Comparison of ENCODE assay signal across 16 cellular contexts in the genomic region with DNA sequence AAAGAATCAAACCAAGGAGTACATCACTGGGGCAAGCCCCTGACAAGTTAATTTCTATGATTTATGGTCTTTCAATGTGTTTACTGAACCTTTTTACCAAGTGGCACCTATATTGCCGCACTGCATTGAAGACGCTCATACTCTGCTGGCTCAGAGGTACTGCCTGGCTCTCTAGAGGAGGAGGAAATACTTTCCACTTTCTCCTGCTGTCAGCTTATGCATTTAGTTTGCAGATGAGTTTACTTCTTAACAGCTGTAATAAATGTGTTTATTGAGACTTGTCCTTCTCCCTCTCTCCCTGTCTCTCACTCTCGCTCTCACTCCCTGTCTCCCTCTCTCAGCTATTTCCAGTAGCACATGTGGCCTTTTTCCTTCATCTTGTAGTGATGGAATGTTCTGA.
DNase-seq lines count a peak whose midpoint lies in the region; ATAC-seq and TF ChIP-seq lines count a peak whose summit lies in the region.
"Had no signal": no experiment of that assay in that cellular context is flagged by ENCODE, and none has a peak within 500 bp of the region (broad histone marks: within the 10 kb centered on the region; RNA-seq: fewer than 3 reads in every experiment).

No MANE protein-coding gene starts in this region.

- intact Hi-C loops in mucosa of descending colon (cut with DNase I, micrococcal nuclease), result no loop called here

- DNase-seq in NCI-H2227 (lab: John Stamatoyannopoulos, UW; ENCODE audit: unreplicated experiment) (peak; percentile 22), NCI-H2227 treated with DMSO at 0.1 percent for 48 hours (lab: John Stamatoyannopoulos, UW) (no peak), HT-29 (ENCODE audit: low spot score) (peak; percentile 22), mucosa of descending colon (no peak), brain microvascular endothelial cell (no peak)
- DNase-seq in stimulated activated naive B cell treated with anti-CD40 and anti-IgM and Interleukin-4, amounts not matched to agents 10 μg/mL and 1 μg/mL and 100 μg/mL, for 72 hours, result no peak
- DNase-seq: AML-193; Caco-2; CD4-positive, alpha-beta T cell; DMS79 treated with DMSO at 0.1 percent for 48 hours; GF-D8 had no signal

- H3K9me3 Mint-ChIP-seq in stimulated activated naive B cell treated with anti-CD40 and anti-IgM and Interleukin-4, amounts not matched to agents 10 μg/mL and 1 μg/mL and 100 μg/mL, for 72 hours, result no peaks in the 10 kb centered on the region
- H3K9me3 Mint-ChIP-seq: CD4-positive, alpha-beta T cell had no signal

- H3K27ac Mint-ChIP-seq in stimulated activated naive B cell treated with anti-CD40 and anti-IgM and Interleukin-4, amounts not matched to agents 10 μg/mL and 1 μg/mL and 100 μg/mL, for 72 hours, result no peak overlapping the region
- H3K27ac Mint-ChIP-seq: CD4-positive, alpha-beta T cell had no signal

- TF ChIP-seq CTCF in mucosa of descending colon (IDR thresholded peaks at IDR 0.05), result no peak
- TF ChIP-seq CTCF in brain microvascular endothelial cell (IDR thresholded peaks at IDR 0.05; ENCODE audit: low read depth, low read length, missing control alignments), result no peak

- no peak overlapping the region for H3K4me3 ChIP-seq in mucosa of descending colon
- no peak overlapping the region for H3K4me3 ChIP-seq in brain microvascular endothelial cell (ENCODE audit: low read depth, low read length)
- H3K4me3 ChIP-seq: A549, HAP-1 had no signal

- no peaks in the 10 kb centered on the region for H3K27me3 Mint-ChIP-seq in stimulated activated naive B cell treated with anti-CD40 and anti-IgM and Interleukin-4, amounts not matched to agents 10 μg/mL and 1 μg/mL and 100 μg/mL, for 72 hours
- H3K27me3 Mint-ChIP-seq: CD4-positive, alpha-beta T cell had no signal

- H3K36me3 ChIP-seq in mucosa of descending colon (ENCODE audit: low read depth), result no peaks in the 10 kb centered on the region
- H3K36me3 ChIP-seq in brain microvascular endothelial cell (replicated peaks), result no peaks in the 10 kb centered on the region
- H3K36me3 ChIP-seq: HAP-1 had no signal

- peaks cover 4 to 15% of the 10 kb centered on the region in 2 donors for H3K4me1 Mint-ChIP-seq in stimulated activated naive B cell treated with anti-CD40 and anti-IgM and Interleukin-4, amounts not matched to agents 10 μg/mL and 1 μg/mL and 100 μg/mL, for 72 hours

- no peak overlapping the region for H3K27ac ChIP-seq in brain microvascular endothelial cell
- H3K27ac ChIP-seq: 22Rv1, A549, C4-2B had no signal

- H3K36me3 Mint-ChIP-seq in stimulated activated naive B cell treated with anti-CD40 and anti-IgM and Interleukin-4, amounts not matched to agents 10 μg/mL and 1 μg/mL and 100 μg/mL, for 72 hours, result no peaks in the 10 kb centered on the region

- in situ Hi-C loops in brain microvascular endothelial cell (cut with HindIII; ENCODE audit: low pct_ligation_motif_present, low sequenced_read_pairs), result no loop called here

- no peak overlapping the region for H3K4me3 Mint-ChIP-seq in stimulated activated naive B cell treated with anti-CD40 and anti-IgM and Interleukin-4, amounts not matched to agents 10 μg/mL and 1 μg/mL and 100 μg/mL, for 72 hours
- H3K4me3 Mint-ChIP-seq: CD4-positive, alpha-beta T cell had no signal

- H3K27me3 ChIP-seq in brain microvascular endothelial cell (replicated peaks), result no peaks in the 10 kb centered on the region

- peaks cover 4% of the 10 kb centered on the region for H3K4me1 ChIP-seq in mucosa of descending colon (ENCODE audit: low read depth)
- H3K4me1 ChIP-seq: Caco-2, HAP-1 had no signal

- ATAC-seq in mucosa of descending colon (peak; percentile 73), GM18861 (IDR thresholded peaks at IDR 0.05; ENCODE audit: unreplicated experiment) (no peak)
- ATAC-seq in stimulated activated naive B cell treated with anti-CD40 and anti-IgM and Interleukin-4, amounts not matched to agents 10 μg/mL and 1 μg/mL and 100 μg/mL, for 72 hours (replicated peaks), result no peak
- ATAC-seq: A549 had no signal

- H3K9me3 ChIP-seq in mucosa of descending colon, result no peaks in the 10 kb centered on the region
- H3K9me3 ChIP-seq: A549, Caco-2, HAP-1 had no signal

Comparison
In these comparisons a context has a peak if more than half of its experiments do, and no peak if none do; other contexts are left out.
1. DNase-seq: peak in NCI-H2227 (single experiment) and HT-29 (single experiment); none in NCI-H2227 treated with DMSO at 0.1 percent for 48 hours (single experiment), mucosa of descending colon (0 of 3), stimulated activated naive B cell treated with anti-CD40 and anti-IgM and Interleukin-4, amounts not matched to agents 10 μg/mL and 1 μg/mL and 100 μg/mL, for 72 hours (single experiment) and brain microvascular endothelial cell (single experiment).